Comparison of ENCODE assay signal across 8 cellular contexts in the genomic region with DNA sequence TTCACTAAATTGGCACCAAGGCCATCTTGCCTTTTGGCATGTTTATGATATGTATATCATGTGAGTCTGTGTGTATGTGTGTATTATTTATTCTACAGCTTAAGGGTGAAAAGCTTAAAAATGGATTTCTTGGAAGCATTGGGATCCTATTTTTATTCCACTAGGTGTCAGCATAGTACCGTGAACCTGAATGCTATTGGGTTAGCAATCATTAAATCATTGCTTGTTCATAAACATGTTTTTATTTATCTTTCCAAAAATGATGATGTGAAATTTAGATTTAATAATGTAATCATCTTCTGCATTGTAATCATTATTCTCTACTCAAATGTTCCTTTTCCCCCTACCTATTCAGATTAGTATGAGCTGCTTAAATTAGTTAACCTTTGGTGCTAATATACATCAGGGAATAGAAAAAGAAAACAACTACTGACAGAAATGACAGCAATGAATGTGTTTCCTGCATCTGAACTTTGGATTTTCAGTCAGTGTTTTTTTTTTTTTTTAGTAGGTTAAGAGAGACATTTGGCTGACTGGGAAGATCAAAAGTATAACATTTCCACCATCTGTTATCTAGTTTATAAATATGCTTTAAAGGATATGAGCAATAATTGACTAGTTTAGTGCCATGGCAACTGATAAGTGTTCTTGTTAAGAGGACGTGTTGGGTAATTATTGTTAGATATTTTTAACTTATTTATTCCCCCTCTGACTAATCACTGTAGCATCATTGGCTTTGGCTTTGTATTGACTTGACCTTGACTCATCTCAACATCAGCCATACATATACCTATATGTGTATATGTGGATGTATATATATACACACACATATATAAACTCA. TPM values are rescaled to one million over a fixed set of nuclear protein-coding genes. Genes with fewer than 3 reads are reported as not detected.
DNase-seq lines count a peak whose midpoint lies in the region; ATAC-seq, FAIRE-seq and TF ChIP-seq lines count a peak whose summit lies in the region.

No MANE protein-coding gene starts in this region.

- H3K36me3 ChIP-seq in H1 (ENCODE audit: control insufficient read depth in 2 of 4, insufficient read depth in 4 of 4, low read length in 3 of 4) (no peaks in the 10 kb centered on the region), aorta (ENCODE audit: control insufficient read depth in 1 of 2, insufficient read depth in 2 of 2, low read length in 1 of 2) (no peaks in the 10 kb centered on the region)

- no peak overlapping the region for H2BK120ac ChIP-seq in H1 (replicated peaks; ENCODE audit: low read depth, low read length)

- H2AFZ ChIP-seq in H1 (ENCODE audit: low read length) = no peak overlapping the region

- no peak overlapping the region for H3K27ac ChIP-seq in H1 (ENCODE audit: low read depth, low read length)
- H3K27ac ChIP-seq in aorta (ENCODE audit: low read depth in 1 of 2, low read length in 2 of 2) = no peak overlapping the region

- no peak overlapping the region for H3K56ac ChIP-seq in H1 (replicated peaks; ENCODE audit: insufficient read length, low read depth, low read length)

- no peak for TF ChIP-seq POLR2A in H1 (IDR thresholded peaks at IDR 0.05; ENCODE audit: control extremely low read depth in 1 of 2, low read depth in 2 of 2, low read length in 2 of 2)

- 31% methylated on average over 2 of the region's 2 CpGs; no CpG with 5 or more reads in 1 of the 2 experiments for WGBS in H1 (ENCODE audit: extremely low coverage in 1 of 2, insufficient coverage in 1 of 2, insufficient read length in 1 of 2, insufficient replicate concordance in 2 of 2, low coverage in 1 of 2, low lambda C conversion rate in 2 of 2, missing lambda C conversion rate in 1 of 2), 2 experiments
- 0 to 1% methylated on average over 2 of the region's 2 CpGs for WGBS in aorta, 2 donors

- H3K4me1 ChIP-seq in H1 (replicated peaks in 1 of 4; ENCODE audit: control insufficient read depth in 3 of 4, insufficient read depth in 4 of 4, low read length in 3 of 4) (no peaks in the 10 kb centered on the region), aorta (ENCODE audit: control insufficient read depth in 1 of 2, insufficient read depth in 2 of 2, low read length in 2 of 2) (no peaks in the 10 kb centered on the region)

- no peak overlapping the region for H2BK5ac ChIP-seq in H1 (ENCODE audit: low read depth, low read length)

- CTCF ChIA-PET in H1 (lab: Charles Lee; ENCODE audit: partially characterized antibody) = interaction anchor here (0.5 to 2.7 kb wide), 30 partner anchors 9 to 799 kb away, joined by 3 to 9 read pairs (median 4); partner anchors contain the start of gene CALCRL

- TF ChIP-seq EP300 in H1 (IDR thresholded peaks at IDR 0.05; ENCODE audit: borderline replicate concordance in 1 of 2, low read depth in 2 of 2, low read length in 2 of 2) = no peak

- DNase-seq in NCI-H2081 (lab: John Stamatoyannopoulos, UW) = peak; percentile 13 to 32
- no peak for DNase-seq in NCI-H2081 treated with DMSO at 0.1 percent for 48 hours (lab: John Stamatoyannopoulos, UW)
- peak; percentile 47 for DNase-seq in NCI-H69 (lab: John Stamatoyannopoulos, UW)
- DNase-seq in H1 (ENCODE audit: low read depth in 1 of 2, low spot score in 2 of 2) = no peak
- DNase-seq in myocyte (ENCODE audit: low read depth) = peak; percentile 61
- no peak for DNase-seq in aorta
- DNase-seq in DMS153 treated with DMSO at 0.1 percent for 48 hours (lab: John Stamatoyannopoulos, UW; ENCODE audit: unreplicated experiment) = no peak

- H3K27me3 ChIP-seq in H1 (replicated peaks in 1 of 4; ENCODE audit: control insufficient read depth in 3 of 4, extremely low read depth in 1 of 4, insufficient read depth in 3 of 4, low read length in 3 of 4) = peaks cover 0 to 3% (median 0%) of the 10 kb centered on the region in 4 experiments; a peak in 1 of 7 replicates
- no peaks in the 10 kb centered on the region for H3K27me3 ChIP-seq in aorta (ENCODE audit: control insufficient read depth in 1 of 2, insufficient read depth in 2 of 2, low read length in 1 of 2)

- H4K5ac ChIP-seq in H1 (ENCODE audit: insufficient read length, low read depth, low read length) = no peak overlapping the region

- H3K9me3 ChIP-seq in H1 (ENCODE audit: insufficient read depth in 2 of 2, low read depth in 1 of 2, low read length in 1 of 2) (no peaks in the 10 kb centered on the region), aorta (ENCODE audit: control insufficient read depth, low read length) (no peaks in the 10 kb centered on the region)

- no peak overlapping the region for H2BK12ac ChIP-seq in H1 (ENCODE audit: low read depth, low read length)

- FAIRE-seq in H1 (lab: Jason Lieb, UNC) = no peak

- H3K23ac ChIP-seq in H1 (ENCODE audit: insufficient read length) = no peak overlapping the region

- H3K4me2 ChIP-seq in H1 (ENCODE audit: insufficient read depth in 1 of 2, low read depth in 2 of 2, low read length in 2 of 2) = no peak overlapping the region

- no peaks in the 10 kb centered on the region for H3K79me1 ChIP-seq in H1 (ENCODE audit: low read depth, low read length)

- H3K79me2 ChIP-seq in H1 (ENCODE audit: control insufficient read depth in 1 of 2, insufficient read depth in 2 of 2, low read length in 2 of 2) = no peaks in the 10 kb centered on the region

- TF ChIP-seq RAD21 in H1 (IDR thresholded peaks at IDR 0.05 in 1 of 2, conservative IDR thresholded peaks at IDR 0.05 in 1 of 2; ENCODE audit: low read depth in 2 of 2, low read length in 2 of 2) = peak; percentile 80 to 88

- no peak overlapping the region for H3K14ac ChIP-seq in H1 (ENCODE audit: insufficient read length)

- H2AK5ac ChIP-seq in H1 (ENCODE audit: low read depth, low read length) = no peak overlapping the region

- H4K91ac ChIP-seq in H1 (replicated peaks; ENCODE audit: insufficient read length, low read length) = no peak overlapping the region

- no peak overlapping the region for H3K4ac ChIP-seq in H1 (replicated peaks; ENCODE audit: insufficient read length, low read depth, low read length)

- no peaks in the 10 kb centered on the region for H4K20me1 ChIP-seq in H1 (replicated peaks in 1 of 2; ENCODE audit: control insufficient read depth in 1 of 2, insufficient read depth in 2 of 2, low read length in 2 of 2)

- H3K18ac ChIP-seq in H1 (ENCODE audit: extremely low read depth, low read length) = no peak overlapping the region

- H3K23me2 ChIP-seq in H1 (ENCODE audit: low read depth, low read length) = no peaks in the 10 kb centered on the region; the same call in 1 of the 2 replicates

- TF ChIP-seq CTCF in H1 (IDR thresholded peaks at IDR 0.05; ENCODE audit: control extremely low read depth in 1 of 3, insufficient read depth in 1 of 3, low read depth in 1 of 3, low read length in 3 of 3) = peak in 2 of 3 experiments; percentile 35 to 58; a peak in 2 of 4 replicates

- H2BK15ac ChIP-seq in H1 (ENCODE audit: low read length) = no peak overlapping the region

- ATAC-seq in HG02884 (IDR thresholded peaks at IDR 0.05; ENCODE audit: unreplicated experiment) = peak; percentile 44
- no peak for ATAC-seq in aorta (ENCODE audit: low FRiP score)

- H3K4me3 ChIP-seq in H1 (ENCODE audit: extremely low read depth in 1 of 4, insufficient read depth in 2 of 4, low read depth in 3 of 4, low read length in 4 of 4) = no peak overlapping the region
- H3K4me3 ChIP-seq in aorta (ENCODE audit: low read length in 2 of 2) = no peak overlapping the region

- intact Hi-C loops in aorta (cut with DNase I) = loop anchor here (2.0 to 5.0 kb wide), 2 partner anchors 589 to 592 kb away; no protein-coding TSS in a partner anchor

- POLR2A ChIA-PET in H1 (lab: Charles Lee; ENCODE audit: partially characterized antibody) = no interaction called here

- H2BK20ac ChIP-seq in H1 (ENCODE audit: low read length) = no peak overlapping the region

- no peak overlapping the region for H3K9ac ChIP-seq in H1 (replicated peaks in 1 of 4; ENCODE audit: extremely low read depth in 1 of 4, low read depth in 3 of 4, low read length in 3 of 4)

- H4K8ac ChIP-seq in H1 (ENCODE audit: extremely low read depth, insufficient read depth, low read length) = no peak overlapping the region

TF ChIP-seq in H1, 55 proteins besides CTCF, POLR2A, EP300 and RAD21:
- TF ChIP-seq CREB1 (IDR thresholded peaks at IDR 0.05) (no peak), CHD2 (IDR thresholded peaks at IDR 0.05; ENCODE audit: low read length) (no peak), RFX5 (IDR thresholded peaks at IDR 0.05; ENCODE audit: borderline replicate concordance, low read depth, low read length) (no peak), SP4 (IDR thresholded peaks at IDR 0.05; ENCODE audit: low read length) (no peak)

RNA-seq across cellular contexts. Expression of gene ZSWIM2, which starts 14.1 kb away (rescaled TPM):
- total RNA-seq in H1 (2021; fragmentation: NEBNext Ultra II Directional; extraction: Animal tissue kit (Norgen Biotek cat#: 25700)) = not detected in 2 replicates
- polyA plus RNA-seq in H1 (2011; rRNA removed) (not detected in 2 replicates), aorta (not detected)
- not detected for polyA plus RNA-seq in H1 (2011; cell fraction: cytosol; rRNA removed)
- not detected for polyA plus RNA-seq in H1 (2011; cell fraction: nucleus; rRNA removed)
- polyA plus RNA-seq in H1 (2012, experiment 1 of 2) = not detected in 4 replicates
- not detected for polyA plus RNA-seq in H1 (2012, experiment 2 of 2)
- polyA plus RNA-seq in H1 (2013, experiment 1 of 2) = 0.02 TPM
- 0.02 TPM for polyA plus RNA-seq in H1 (2013, experiment 2 of 2)
- polyA minus RNA-seq in H1 (2011; rRNA and poly(A)+ RNA removed) = not detected in 2 replicates
- polyA minus RNA-seq in H1 (2011; cell fraction: cytosol; rRNA and poly(A)+ RNA removed) = not detected
- polyA minus RNA-seq in H1 (2011; cell fraction: nucleus; rRNA and poly(A)+ RNA removed) = not detected
- total RNA-seq in myocyte (0.16 TPM in 1 of 2 replicates, not detected in the other), aorta (not detected)
- 0.08 TPM for polyA plus RNA-seq in myocyte (2012)

Comparison
In these comparisons a context has a peak if more than half of its experiments do, and no peak if none do; other contexts are left out.
1. DNase-seq: peak in NCI-H2081 (2 of 2), NCI-H69 (single experiment) and myocyte (single experiment); none in NCI-H2081 treated with DMSO at 0.1 percent for 48 hours (single experiment), H1 (0 of 2), aorta (0 of 2) and DMS153 treated with DMSO at 0.1 percent for 48 hours (single experiment).